20 cellular contexts compared by ENCODE assay signal in the genomic region with DNA sequence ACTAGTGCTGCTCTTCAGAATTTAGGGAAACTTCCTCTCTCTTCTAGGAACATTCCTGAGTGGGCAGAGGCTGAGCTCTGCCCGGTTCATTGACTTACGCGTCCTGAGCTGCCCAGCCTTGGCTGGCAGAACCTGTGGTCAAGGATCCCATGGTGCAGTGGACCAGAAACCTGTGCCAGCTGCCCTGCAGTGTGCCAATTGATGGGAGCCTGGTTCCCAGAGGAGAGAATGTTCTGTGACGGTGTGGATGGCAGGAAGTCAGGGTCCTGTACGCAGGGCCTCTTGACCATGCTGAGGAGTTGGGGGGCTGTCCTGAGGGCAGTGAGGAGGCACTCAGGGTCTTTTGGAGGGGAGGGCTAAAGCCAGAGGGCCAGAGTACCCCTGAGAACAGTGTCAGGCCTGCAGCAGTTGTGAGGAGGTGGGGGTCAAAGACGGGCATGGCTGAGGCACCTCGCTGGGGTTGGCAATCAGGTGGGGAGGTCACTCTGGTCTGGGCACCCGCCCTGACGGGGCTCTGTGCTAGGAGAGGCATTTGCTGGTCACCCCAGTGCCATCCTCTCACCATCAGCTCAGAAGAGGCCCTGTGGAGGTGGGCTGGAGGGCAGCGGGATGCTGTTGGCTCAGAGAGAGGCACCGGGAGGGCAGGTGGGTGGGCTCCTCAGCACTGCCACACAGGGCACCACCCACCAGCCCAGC.
DNase-seq lines count a peak whose midpoint lies in the region; ATAC-seq and TF ChIP-seq lines count a peak whose summit lies in the region.
"Had no signal": no experiment of that assay in that cellular context is flagged by ENCODE, and none has a peak within 500 bp of the region (broad histone marks: within the 10 kb centered on the region; RNA-seq: fewer than 3 reads in every experiment).

No MANE protein-coding gene starts in this region.

- peaks cover 3% of the 10 kb centered on the region for H3K27me3 ChIP-seq in RWPE2 (ENCODE audit: insufficient read depth, poor library complexity, severe bottlenecking)
- peaks cover 0 to 12% (median 0%) of the 10 kb centered on the region in 3 donors for H3K27me3 ChIP-seq in stomach
- H3K27me3 ChIP-seq: neural progenitor cell had no signal

- H3K4me3 Mint-ChIP-seq in HFFc6, result no peak overlapping the region
- H3K4me3 Mint-ChIP-seq: activated CD8-positive, alpha-beta T cell treated with anti-CD3 and anti-CD28 coated beads, Interleukin-2, amount 10 ng/mL, durations not matched to agents 7 days and 5 days; activated T-helper 17 cell treated with anti-CD3 and anti-CD28 coated beads, Interleukin-2, amount 50 U/mL, for 72 hours; central memory CD8-positive, alpha-beta T cell; effector memory CD8-positive, alpha-beta T cell; neural progenitor cell had no signal

- ATAC-seq in RWPE2 (ENCODE audit: low read depth) (no peak), HG02884 (IDR thresholded peaks at IDR 0.05; ENCODE audit: unreplicated experiment) (no peak), HG02571 (IDR thresholded peaks at IDR 0.05; ENCODE audit: unreplicated experiment) (no peak)
- ATAC-seq: activated CD8-positive, alpha-beta T cell treated with anti-CD3 and anti-CD28 coated beads, Interleukin-2, amount 10 ng/mL, durations not matched to agents 7 days and 5 days; activated T-helper 17 cell treated with anti-CD3 and anti-CD28 coated beads, Interleukin-2, amount 50 U/mL, for 72 hours; effector memory CD8-positive, alpha-beta T cell; HCT116; K562 had no signal

- no peaks in the 10 kb centered on the region for H3K9me3 Mint-ChIP-seq in HFFc6
- H3K9me3 Mint-ChIP-seq: activated T-helper 17 cell treated with anti-CD3 and anti-CD28 coated beads, Interleukin-2, amount 50 U/mL, for 72 hours; central memory CD8-positive, alpha-beta T cell; effector memory CD8-positive, alpha-beta T cell; neural progenitor cell had no signal

- H3K4me1 ChIP-seq in RWPE2 (ENCODE audit: insufficient read depth, poor library complexity, severe bottlenecking) (no peaks in the 10 kb centered on the region), stomach (no peaks in the 10 kb centered on the region)
- H3K4me1 ChIP-seq: Caco-2, neural progenitor cell had no signal

- TF ChIP-seq EP300 in stomach (IDR thresholded peaks at IDR 0.05), result no peak

- H3K36me3 Mint-ChIP-seq in HFFc6 (ENCODE audit: low read depth), result no peaks in the 10 kb centered on the region
- H3K36me3 Mint-ChIP-seq: neural progenitor cell had no signal

- intact Hi-C loops in stomach (cut with DNase I; ENCODE audit: low total_unique reads), result no loop called here

- 60 to 82% (median 64%) methylated on average over 7 to 11 of the region's 11 CpGs for WGBS in stomach, 5 donors

- H3K4me3 ChIP-seq in RWPE2 (ENCODE audit: severe bottlenecking) (no peak overlapping the region), coronary artery (no peak overlapping the region), stomach (no peak overlapping the region)
- H3K4me3 ChIP-seq: K562, neural progenitor cell had no signal

- no peaks in the 10 kb centered on the region for H3K36me3 ChIP-seq in RWPE2 (ENCODE audit: low read depth)
- H3K36me3 ChIP-seq in stomach, result no peaks in the 10 kb centered on the region
- H3K36me3 ChIP-seq: neural progenitor cell had no signal

- TF ChIP-seq CTCF in RWPE2 (IDR thresholded peaks at IDR 0.05; ENCODE audit: poor library complexity, severe bottlenecking) (no peak), coronary artery (IDR thresholded peaks at IDR 0.05) (no peak), stomach (IDR thresholded peaks at IDR 0.05) (no peak), HFFc6 (IDR thresholded peaks at IDR 0.05) (no peak)

- H3K27me3 Mint-ChIP-seq in HFFc6 (ENCODE audit: insufficient read depth), result peaks cover 11% of the 10 kb centered on the region

- no peak overlapping the region for H3K27ac Mint-ChIP-seq in HFFc6
- H3K27ac Mint-ChIP-seq: activated CD8-positive, alpha-beta T cell treated with anti-CD3 and anti-CD28 coated beads, Interleukin-2, amount 10 ng/mL, durations not matched to agents 7 days and 5 days; activated T-helper 17 cell treated with anti-CD3 and anti-CD28 coated beads, Interleukin-2, amount 50 U/mL, for 72 hours; effector memory CD8-positive, alpha-beta T cell had no signal

- H3K27ac ChIP-seq in RWPE2 (ENCODE audit: poor library complexity, severe bottlenecking) (no peak overlapping the region), coronary artery (no peak overlapping the region), stomach (no peak overlapping the region)
- H3K27ac ChIP-seq: neural progenitor cell had no signal

- DNase-seq in RWPE2 (ENCODE audit: low spot score) (peak; percentile 34), coronary artery (ENCODE audit: low spot score) (peak; percentile 62), kidney tubule cell (ENCODE audit: low spot score) (peak; percentile 9), stomach (peak; percentile 22), NCI-H1105 (lab: John Stamatoyannopoulos, UW) (no peak), HFFc6 (no peak)
- DNase-seq: activated CD8-positive, alpha-beta T cell treated with anti-CD3 and anti-CD28 coated beads, Interleukin-2, amount 10 ng/mL, durations not matched to agents 7 days and 5 days; amygdala; Caco-2; effector memory CD8-positive, alpha-beta T cell; NCI-H2029; NCI-H446 treated with DMSO at 0.1 percent for 48 hours; NK-92 treated with Interleukin-12 subunit alpha and Interleukin-12 subunit beta, amount 100 ng/mL, for 24 hours had no signal

- H3K9me3 ChIP-seq in RWPE2 (ENCODE audit: severe bottlenecking) (no peaks in the 10 kb centered on the region), stomach (no peaks in the 10 kb centered on the region)
- H3K9me3 ChIP-seq: Caco-2 had no signal

- H3K4me1 Mint-ChIP-seq in HFFc6 (ENCODE audit: low read depth), result no peaks in the 10 kb centered on the region
- H3K4me1 Mint-ChIP-seq: activated T-helper 17 cell treated with anti-CD3 and anti-CD28 coated beads, Interleukin-2, amount 50 U/mL, for 72 hours; central memory CD8-positive, alpha-beta T cell; neural progenitor cell had no signal

- no peak for TF ChIP-seq POLR2A in stomach (IDR thresholded peaks at IDR 0.05)

Comparison
In these comparisons a context has a peak if more than half of its experiments do, and no peak if none do; other contexts are left out.
1. DNase-seq: peak in RWPE2 (single experiment), coronary artery (single experiment), kidney tubule cell (single experiment) and stomach (single experiment); none in NCI-H1105 (single experiment) and HFFc6 (single experiment).